17 cellular contexts compared by ENCODE assay signal in genomic region chr1:68791800-68792199, GRCh38.
"Had no signal": no experiment of that assay in that cellular context is flagged by ENCODE, and none has a peak within 500 bp of the region (broad histone marks: within the 10 kb centered on the region; RNA-seq: fewer than 3 reads in every experiment).

No MANE protein-coding gene starts in this region.

- H3K4me3 ChIP-seq: left lung, mucosa of descending colon, sigmoid colon, spleen, upper lobe of left lung had no signal

- H3K27me3 ChIP-seq: left lung, neutrophil, sigmoid colon, spleen, upper lobe of left lung had no signal

- H3K4me1 ChIP-seq: left lung, parathyroid adenoma, sigmoid colon, spleen, upper lobe of left lung had no signal

- H3K27ac Mint-ChIP-seq: activated naive CD4-positive, alpha-beta T cell treated with anti-CD3 and anti-CD28 coated beads for 36 hours; activated naive CD8-positive, alpha-beta T cell treated with anti-CD3 and anti-CD28 coated beads, Interleukin-2, amount 50 U/mL, for 24 hours; activated T-helper 17 cell treated with anti-CD3 and anti-CD28 coated beads, Interleukin-2, amount 50 U/mL, for 72 hours; naive thymus-derived CD4-positive, alpha-beta T cell; stimulated activated naive CD8-positive, alpha-beta T cell treated with anti-CD3 and anti-CD28 coated beads, Interleukin-15, amount 100 ng/mL, for 72 hours; T-helper 2 cell treated with Interferon-gamma antibody and Interleukin-4, amounts not matched to agents 5 μg/mL and 100 μg/mL, for 36 hours had no signal

- H3K27me3 Mint-ChIP-seq: activated naive CD8-positive, alpha-beta T cell treated with anti-CD3 and anti-CD28 coated beads, Interleukin-2, amount 50 U/mL, for 24 hours; activated T-helper 17 cell treated with anti-CD3 and anti-CD28 coated beads, Interleukin-2, amount 50 U/mL, for 72 hours; naive thymus-derived CD4-positive, alpha-beta T cell; stimulated activated naive CD8-positive, alpha-beta T cell treated with anti-CD3 and anti-CD28 coated beads, Interleukin-15, amount 100 ng/mL, for 72 hours had no signal

- H3K36me3 Mint-ChIP-seq: naive thymus-derived CD4-positive, alpha-beta T cell had no signal

- H3K4me1 Mint-ChIP-seq: activated T-helper 17 cell treated with anti-CD3 and anti-CD28 coated beads, Interleukin-2, amount 50 U/mL, for 72 hours; stimulated activated naive CD8-positive, alpha-beta T cell treated with anti-CD3 and anti-CD28 coated beads, Interleukin-15, amount 100 ng/mL, for 72 hours had no signal

- H3K4me3 Mint-ChIP-seq: activated naive CD4-positive, alpha-beta T cell treated with anti-CD3 and anti-CD28 coated beads for 36 hours; activated naive CD8-positive, alpha-beta T cell treated with anti-CD3 and anti-CD28 coated beads, Interleukin-2, amount 50 U/mL, for 24 hours; activated T-helper 17 cell treated with anti-CD3 and anti-CD28 coated beads, Interleukin-2, amount 50 U/mL, for 72 hours; naive thymus-derived CD4-positive, alpha-beta T cell; stimulated activated naive CD8-positive, alpha-beta T cell treated with anti-CD3 and anti-CD28 coated beads, Interleukin-15, amount 100 ng/mL, for 72 hours; T-helper 2 cell treated with Interferon-gamma antibody and Interleukin-4, amounts not matched to agents 5 μg/mL and 100 μg/mL, for 36 hours had no signal

- H3K9me3 ChIP-seq: left lung, neutrophil, sigmoid colon, spleen, upper lobe of left lung had no signal

- H3K9me3 Mint-ChIP-seq: activated naive CD8-positive, alpha-beta T cell treated with anti-CD3 and anti-CD28 coated beads, Interleukin-2, amount 50 U/mL, for 24 hours; T-helper 2 cell treated with Interferon-gamma antibody and Interleukin-4, amounts not matched to agents 5 μg/mL and 100 μg/mL, for 36 hours had no signal

- H3K36me3 ChIP-seq: left lung, neutrophil, sigmoid colon, spleen, upper lobe of left lung had no signal

- DNase-seq: activated naive CD4-positive, alpha-beta T cell treated with anti-CD3 and anti-CD28 coated beads for 36 hours; activated naive CD8-positive, alpha-beta T cell treated with anti-CD3 and anti-CD28 coated beads, Interleukin-2, amount 50 U/mL, for 24 hours; activated T-cell treated with anti-CD3 and anti-CD28 coated beads for 4 hours; aorta; kidney; left lung; mammary epithelial cell; mucosa of descending colon; naive thymus-derived CD4-positive, alpha-beta T cell; sigmoid colon; spleen; stimulated activated naive CD8-positive, alpha-beta T cell treated with anti-CD3 and anti-CD28 coated beads, Interleukin-15, amount 100 ng/mL, for 72 hours; upper lobe of left lung had no signal

- H3K27ac ChIP-seq: left lung, neutrophil, parathyroid adenoma, sigmoid colon, spleen, upper lobe of left lung had no signal
